18 cellular contexts compared by ENCODE assay signal in the genomic region with DNA sequence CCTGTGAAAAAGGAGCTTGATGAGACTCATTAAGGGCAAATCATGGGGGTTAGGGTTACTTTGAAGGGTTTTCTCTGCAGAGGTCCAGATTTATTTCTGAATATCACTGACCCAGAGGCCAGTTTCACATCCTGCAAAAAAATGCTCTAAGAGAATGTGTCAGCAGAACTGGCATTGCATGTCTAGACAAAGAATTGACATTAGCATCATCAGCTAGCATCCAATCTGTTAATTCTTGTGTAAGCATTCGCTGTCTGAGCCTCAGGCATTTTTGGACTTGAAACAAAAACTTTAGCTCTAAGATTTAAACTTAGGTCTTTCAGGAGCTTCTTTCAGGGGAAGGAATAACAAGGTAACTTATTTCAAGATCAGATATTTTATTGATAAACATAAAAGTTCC.
DNase-seq lines count a peak whose midpoint lies in the region; ATAC-seq and TF ChIP-seq lines count a peak whose summit lies in the region.
"Had no signal": no experiment of that assay in that cellular context is flagged by ENCODE, and none has a peak within 500 bp of the region (broad histone marks: within the 10 kb centered on the region; RNA-seq: fewer than 3 reads in every experiment).

No MANE protein-coding gene starts in this region.

- peak; percentile 45 for DNase-seq in AG09319 (ENCODE audit: extremely low read depth, low read depth)
- DNase-seq in NCI-H226 = peak; percentile 11
- DNase-seq in choroid plexus epithelial cell (ENCODE audit: low read depth) = peak; percentile 9
- DNase-seq in medulla oblongata (ENCODE audit: extremely low spot score) = peak; percentile 65
- DNase-seq in HuH-7 (ENCODE audit: low spot score) = no peak
- no peak for DNase-seq in dorsolateral prefrontal cortex
- DNase-seq in GM20000 (ENCODE audit: low spot score) = no peak
- DNase-seq: activated CD4-positive, alpha-beta T cell treated with anti-CD3 and anti-CD28 coated beads for 4 hours; activated naive CD8-positive, alpha-beta T cell treated with anti-CD3 and anti-CD28 coated beads for 36 hours; caudate nucleus; hippocampal formation; left cardiac atrium; naive B cell; NCI-H2171; SIG-M5; T1000 had no signal

- TF ChIP-seq CTCF in AG09319 (IDR thresholded peaks at IDR 0.05; ENCODE audit: low read depth, low read length) = no peak
- no peak for TF ChIP-seq CTCF in choroid plexus epithelial cell (conservative IDR thresholded peaks at IDR 0.05; ENCODE audit: low read depth, low read length)
- no peak for TF ChIP-seq CTCF in dorsolateral prefrontal cortex (IDR thresholded peaks at IDR 0.05 in 54 of 56, conservative IDR thresholded peaks at IDR 0.05 in 2 of 56; ENCODE audit: low read depth in 1 of 56, partially characterized antibody in 56 of 56)
- no peak for TF ChIP-seq CTCF in GM20000 (IDR thresholded peaks at IDR 0.05; ENCODE audit: extremely low read depth, missing control alignments)

- intact Hi-C loops in dorsolateral prefrontal cortex (cut with DNase I) = no loop called here

- no peaks in the 10 kb centered on the region for H3K27me3 ChIP-seq in dorsolateral prefrontal cortex

- no peak for ATAC-seq in HG03097 (IDR thresholded peaks at IDR 0.05; ENCODE audit: low FRiP score, unreplicated experiment)
- ATAC-seq: left cardiac atrium had no signal

- H3K4me3 ChIP-seq in choroid plexus epithelial cell (ENCODE audit: low read depth, low read length) (no peak overlapping the region), dorsolateral prefrontal cortex (no peak overlapping the region)
- H3K4me3 ChIP-seq: thoracic aorta had no signal

- no peak overlapping the region for H3K27ac ChIP-seq in dorsolateral prefrontal cortex
- H3K27ac ChIP-seq: thoracic aorta had no signal

Comparison
In these comparisons a context has a peak if more than half of its experiments do, and no peak if none do; other contexts are left out.
1. DNase-seq: peak in AG09319 (single experiment), NCI-H226 (single experiment), choroid plexus epithelial cell (single experiment) and medulla oblongata (single experiment); none in HuH-7 (single experiment), dorsolateral prefrontal cortex (0 of 10) and GM20000 (single experiment).